1 cellular context compared by ENCODE assay signal in the genomic region with DNA sequence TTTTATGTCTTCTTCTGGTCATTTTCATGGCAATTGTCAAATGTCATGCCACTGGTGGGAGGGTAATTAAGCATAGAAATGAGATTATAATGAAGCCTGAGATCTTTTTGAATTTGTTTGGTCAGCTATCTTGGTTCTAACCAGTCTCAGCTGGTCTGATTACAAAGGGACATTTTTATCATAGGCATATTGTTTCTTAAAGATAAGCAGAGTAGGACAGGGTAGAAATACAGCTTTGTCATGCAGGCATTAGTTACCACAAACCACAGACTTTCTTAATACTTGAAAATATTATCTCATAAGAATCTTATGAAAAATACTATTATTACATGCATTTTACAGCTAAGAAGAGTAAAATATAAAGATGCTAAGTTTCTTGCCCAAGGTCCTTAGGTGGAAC.
TF ChIP-seq lines count a peak whose summit lies in the region.

No MANE protein-coding gene starts in this region.

TF ChIP-seq in GM23338, 12 proteins besides CTCF, POLR2A, EP300 and RAD21 (continued from another document):
- TF ChIP-seq, protein P1, sequence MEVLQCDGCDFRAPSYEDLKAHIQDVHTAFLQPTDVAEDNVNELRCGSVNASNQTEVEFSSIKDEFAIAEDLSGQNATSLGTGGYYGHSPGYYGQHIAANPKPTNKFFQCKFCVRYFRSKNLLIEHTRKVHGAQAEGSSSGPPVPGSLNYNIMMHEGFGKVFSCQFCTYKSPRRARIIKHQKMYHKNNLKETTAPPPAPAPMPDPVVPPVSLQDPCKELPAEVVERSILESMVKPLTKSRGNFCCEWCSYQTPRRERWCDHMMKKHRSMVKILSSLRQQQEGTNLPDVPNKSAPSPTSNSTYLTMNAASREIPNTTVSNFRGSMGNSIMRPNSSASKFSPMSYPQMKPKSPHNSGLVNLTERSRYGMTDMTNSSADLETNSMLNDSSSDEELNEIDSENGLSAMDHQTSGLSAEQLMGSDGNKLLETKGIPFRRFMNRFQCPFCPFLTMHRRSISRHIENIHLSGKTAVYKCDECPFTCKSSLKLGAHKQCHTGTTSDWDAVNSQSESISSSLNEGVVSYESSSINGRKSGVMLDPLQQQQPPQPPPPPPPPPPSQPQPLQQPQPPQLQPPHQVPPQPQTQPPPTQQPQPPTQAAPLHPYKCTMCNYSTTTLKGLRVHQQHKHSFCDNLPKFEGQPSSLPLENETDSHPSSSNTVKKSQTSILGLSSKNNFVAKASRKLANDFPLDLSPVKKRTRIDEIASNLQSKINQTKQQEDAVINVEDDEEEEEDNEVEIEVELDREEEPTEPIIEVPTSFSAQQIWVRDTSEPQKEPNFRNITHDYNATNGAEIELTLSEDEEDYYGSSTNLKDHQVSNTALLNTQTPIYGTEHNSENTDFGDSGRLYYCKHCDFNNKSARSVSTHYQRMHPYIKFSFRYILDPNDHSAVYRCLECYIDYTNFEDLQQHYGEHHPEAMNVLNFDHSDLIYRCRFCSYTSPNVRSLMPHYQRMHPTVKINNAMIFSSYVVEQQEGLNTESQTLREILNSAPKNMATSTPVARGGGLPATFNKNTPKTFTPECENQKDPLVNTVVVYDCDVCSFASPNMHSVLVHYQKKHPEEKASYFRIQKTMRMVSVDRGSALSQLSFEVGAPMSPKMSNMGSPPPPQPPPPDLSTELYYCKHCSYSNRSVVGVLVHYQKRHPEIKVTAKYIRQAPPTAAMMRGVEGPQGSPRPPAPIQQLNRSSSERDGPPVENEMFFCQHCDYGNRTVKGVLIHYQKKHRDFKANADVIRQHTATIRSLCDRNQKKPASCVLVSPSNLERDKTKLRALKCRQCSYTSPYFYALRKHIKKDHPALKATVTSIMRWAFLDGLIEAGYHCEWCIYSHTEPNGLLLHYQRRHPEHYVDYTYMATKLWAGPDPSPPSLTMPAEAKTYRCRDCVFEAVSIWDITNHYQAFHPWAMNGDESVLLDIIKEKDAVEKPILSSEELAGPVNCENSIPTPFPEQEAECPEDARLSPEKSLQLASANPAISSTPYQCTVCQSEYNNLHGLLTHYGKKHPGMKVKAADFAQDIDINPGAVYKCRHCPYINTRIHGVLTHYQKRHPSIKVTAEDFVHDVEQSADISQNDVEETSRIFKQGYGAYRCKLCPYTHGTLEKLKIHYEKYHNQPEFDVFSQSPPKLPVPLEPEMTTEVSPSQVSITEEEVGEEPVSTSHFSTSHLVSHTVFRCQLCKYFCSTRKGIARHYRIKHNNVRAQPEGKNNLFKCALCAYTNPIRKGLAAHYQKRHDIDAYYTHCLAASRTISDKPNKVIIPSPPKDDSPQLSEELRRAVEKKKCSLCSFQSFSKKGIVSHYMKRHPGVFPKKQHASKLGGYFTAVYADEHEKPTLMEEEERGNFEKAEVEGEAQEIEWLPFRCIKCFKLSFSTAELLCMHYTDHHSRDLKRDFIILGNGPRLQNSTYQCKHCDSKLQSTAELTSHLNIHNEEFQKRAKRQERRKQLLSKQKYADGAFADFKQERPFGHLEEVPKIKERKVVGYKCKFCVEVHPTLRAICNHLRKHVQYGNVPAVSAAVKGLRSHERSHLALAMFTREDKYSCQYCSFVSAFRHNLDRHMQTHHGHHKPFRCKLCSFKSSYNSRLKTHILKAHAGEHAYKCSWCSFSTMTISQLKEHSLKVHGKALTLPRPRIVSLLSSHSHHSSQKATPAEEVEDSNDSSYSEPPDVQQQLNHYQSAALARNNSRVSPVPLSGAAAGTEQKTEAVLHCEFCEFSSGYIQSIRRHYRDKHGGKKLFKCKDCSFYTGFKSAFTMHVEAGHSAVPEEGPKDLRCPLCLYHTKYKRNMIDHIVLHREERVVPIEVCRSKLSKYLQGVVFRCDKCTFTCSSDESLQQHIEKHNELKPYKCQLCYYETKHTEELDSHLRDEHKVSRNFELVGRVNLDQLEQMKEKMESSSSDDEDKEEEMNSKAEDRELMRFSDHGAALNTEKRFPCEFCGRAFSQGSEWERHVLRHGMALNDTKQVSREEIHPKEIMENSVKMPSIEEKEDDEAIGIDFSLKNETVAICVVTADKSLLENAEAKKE (CRISPR knock-in tag; IDR thresholded peaks at IDR 0.05), result no peak
- TF ChIP-seq ZNF114 (CRISPR knock-in tag; IDR thresholded peaks at IDR 0.05), result no peak
- TF ChIP-seq, protein P2, sequence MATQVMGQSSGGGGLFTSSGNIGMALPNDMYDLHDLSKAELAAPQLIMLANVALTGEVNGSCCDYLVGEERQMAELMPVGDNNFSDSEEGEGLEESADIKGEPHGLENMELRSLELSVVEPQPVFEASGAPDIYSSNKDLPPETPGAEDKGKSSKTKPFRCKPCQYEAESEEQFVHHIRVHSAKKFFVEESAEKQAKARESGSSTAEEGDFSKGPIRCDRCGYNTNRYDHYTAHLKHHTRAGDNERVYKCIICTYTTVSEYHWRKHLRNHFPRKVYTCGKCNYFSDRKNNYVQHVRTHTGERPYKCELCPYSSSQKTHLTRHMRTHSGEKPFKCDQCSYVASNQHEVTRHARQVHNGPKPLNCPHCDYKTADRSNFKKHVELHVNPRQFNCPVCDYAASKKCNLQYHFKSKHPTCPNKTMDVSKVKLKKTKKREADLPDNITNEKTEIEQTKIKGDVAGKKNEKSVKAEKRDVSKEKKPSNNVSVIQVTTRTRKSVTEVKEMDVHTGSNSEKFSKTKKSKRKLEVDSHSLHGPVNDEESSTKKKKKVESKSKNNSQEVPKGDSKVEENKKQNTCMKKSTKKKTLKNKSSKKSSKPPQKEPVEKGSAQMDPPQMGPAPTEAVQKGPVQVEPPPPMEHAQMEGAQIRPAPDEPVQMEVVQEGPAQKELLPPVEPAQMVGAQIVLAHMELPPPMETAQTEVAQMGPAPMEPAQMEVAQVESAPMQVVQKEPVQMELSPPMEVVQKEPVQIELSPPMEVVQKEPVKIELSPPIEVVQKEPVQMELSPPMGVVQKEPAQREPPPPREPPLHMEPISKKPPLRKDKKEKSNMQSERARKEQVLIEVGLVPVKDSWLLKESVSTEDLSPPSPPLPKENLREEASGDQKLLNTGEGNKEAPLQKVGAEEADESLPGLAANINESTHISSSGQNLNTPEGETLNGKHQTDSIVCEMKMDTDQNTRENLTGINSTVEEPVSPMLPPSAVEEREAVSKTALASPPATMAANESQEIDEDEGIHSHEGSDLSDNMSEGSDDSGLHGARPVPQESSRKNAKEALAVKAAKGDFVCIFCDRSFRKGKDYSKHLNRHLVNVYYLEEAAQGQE (IDR thresholded peaks at IDR 0.05; ENCODE audit: unreplicated experiment), result no peak
- no peak for TF ChIP-seq CREB1 (CRISPR knock-in tag; IDR thresholded peaks at IDR 0.05; ENCODE audit: low read depth)
- TF ChIP-seq EZH2phosphoT487 (IDR thresholded peaks at IDR 0.05; ENCODE audit: unreplicated experiment), result no peak
- TF ChIP-seq, protein P3, sequence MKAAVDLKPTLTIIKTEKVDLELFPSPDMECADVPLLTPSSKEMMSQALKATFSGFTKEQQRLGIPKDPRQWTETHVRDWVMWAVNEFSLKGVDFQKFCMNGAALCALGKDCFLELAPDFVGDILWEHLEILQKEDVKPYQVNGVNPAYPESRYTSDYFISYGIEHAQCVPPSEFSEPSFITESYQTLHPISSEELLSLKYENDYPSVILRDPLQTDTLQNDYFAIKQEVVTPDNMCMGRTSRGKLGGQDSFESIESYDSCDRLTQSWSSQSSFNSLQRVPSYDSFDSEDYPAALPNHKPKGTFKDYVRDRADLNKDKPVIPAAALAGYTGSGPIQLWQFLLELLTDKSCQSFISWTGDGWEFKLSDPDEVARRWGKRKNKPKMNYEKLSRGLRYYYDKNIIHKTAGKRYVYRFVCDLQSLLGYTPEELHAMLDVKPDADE (IDR thresholded peaks at IDR 0.05), result no peak
- no peak for TF ChIP-seq NANOG (IDR thresholded peaks at IDR 0.05; ENCODE audit: borderline replicate concordance)
- TF ChIP-seq POLR2AphosphoS5 (IDR thresholded peaks at IDR 0.05; ENCODE audit: low read depth), result no peak
TF ChIP-seq in GM23338: peak in this region for 0.
